ENCODE assay signal across 28 cellular contexts in genomic region chr9:124442826-124443225, GRCh38. TPM values are rescaled to one million over a fixed set of nuclear protein-coding genes. Genes with fewer than 3 reads are reported as not detected.
"Had no signal": no experiment of that assay in that cellular context is flagged by ENCODE, and none has a peak within 500 bp of the region (broad histone marks: within the 10 kb centered on the region; RNA-seq: fewer than 3 reads in every experiment).

No MANE protein-coding gene starts in this region.

- H3K36me3 ChIP-seq: esophagus squamous epithelium, gastrocnemius medialis, lower lobe of right lung, ovary, right lobe of liver, suprapubic skin, transverse colon, upper lobe of right lung, vagina had no signal

- H3K27ac ChIP-seq: gastrocnemius medialis, lower lobe of right lung, ovary, right lobe of liver, suprapubic skin, transverse colon, upper lobe of right lung, vagina had no signal

- ATAC-seq: effector memory CD8-positive, alpha-beta T cell; gastrocnemius medialis; left ventricle myocardium superior; lower lobe of right lung; naive thymus-derived CD8-positive, alpha-beta T cell; right lobe of liver; stimulated activated naive B cell treated with anti-CD40 and anti-IgM and Interleukin-4, amounts not matched to agents 10 μg/mL and 1 μg/mL and 100 μg/mL, for 72 hours; upper lobe of right lung had no signal

- H3K27me3 ChIP-seq: ovary, right lobe of liver, vagina had no signal

- H3K9me3 ChIP-seq: esophagus squamous epithelium, gastrocnemius medialis, right lobe of liver, suprapubic skin, upper lobe of right lung, vagina had no signal

- H3K4me1 ChIP-seq: gastrocnemius medialis, lower lobe of right lung, right lobe of liver, suprapubic skin, transverse colon, upper lobe of right lung, vagina had no signal

- DNase-seq: cortex of kidney; effector memory CD8-positive, alpha-beta T cell; erythroblast; esophagus squamous epithelium; foreskin fibroblast; gastrocnemius medialis; head of caudate nucleus; left ventricle myocardium superior; lower lobe of right lung; naive thymus-derived CD8-positive, alpha-beta T cell; nephron progenitor cell; nucleus accumbens; ovary; retina; right lobe of liver; stimulated activated CD4-positive, alpha-beta T cell treated with anti-CD3 and anti-CD28 coated beads, Interleukin-2, amount 100 ng/mL, for 48 hours; stimulated activated naive B cell treated with anti-CD40 and anti-IgM and Interleukin-4, amounts not matched to agents 10 μg/mL and 1 μg/mL and 100 μg/mL, for 72 hours; transverse colon had no signal

- H3K4me3 ChIP-seq: esophagus squamous epithelium, gastrocnemius medialis, lower lobe of right lung, ovary, right lobe of liver, smooth muscle cell, suprapubic skin, transverse colon, upper lobe of right lung, vagina had no signal

RNA-seq across cellular contexts. Expression of gene ADGRD2, which starts 7.4 kb away (rescaled TPM):
- total RNA-seq: dermis microvascular lymphatic vessel endothelial cell; gastrocnemius medialis; glomerular endothelial cell; left ventricle myocardium superior; lower lobe of right lung; mesenteric fat pad; myocyte; naive thymus-derived CD8-positive, alpha-beta T cell; ovary; pulmonary artery endothelial cell; right lobe of liver; smooth muscle cell; transverse colon; upper lobe of right lung had no signal
- polyA plus RNA-seq: keratinocyte; naive thymus-derived CD8-positive, alpha-beta T cell; ovary; smooth muscle cell had no signal
